In the genomic region with DNA sequence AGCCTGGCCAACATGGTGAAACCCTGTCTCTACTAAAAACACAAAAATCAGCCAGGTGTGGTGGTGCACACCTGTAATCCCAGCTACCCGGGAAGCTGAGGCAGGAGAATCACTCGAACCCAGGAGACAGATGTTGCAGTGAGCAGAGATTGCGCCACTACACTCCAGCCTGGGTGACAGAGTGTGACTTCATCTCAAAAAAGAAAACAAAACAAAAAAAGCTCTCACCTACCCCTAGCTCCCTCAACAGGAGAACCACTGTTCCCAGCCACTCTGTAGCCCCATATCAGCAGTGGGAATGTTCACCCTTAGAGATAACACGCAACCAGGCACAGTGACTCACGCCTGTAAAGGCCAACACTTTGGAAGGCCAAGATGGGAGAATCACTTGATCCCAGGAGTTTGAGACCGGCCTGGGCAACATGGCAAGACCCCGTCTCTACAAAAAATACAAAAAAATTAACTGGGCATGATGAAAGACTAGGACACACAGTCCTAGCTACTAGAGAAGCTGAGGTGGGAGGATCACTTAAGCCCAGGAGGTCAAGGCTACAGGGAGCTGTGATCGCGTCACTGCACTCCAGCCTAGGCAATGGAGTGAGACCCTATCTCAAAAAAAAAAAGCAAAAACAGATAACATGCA, we compare ENCODE assay signal across 22 cellular contexts. TPM values are rescaled to one million over a fixed set of nuclear protein-coding genes. Genes with fewer than 3 reads are reported as not detected.
A peak's percentile ranks its signal among the peaks of the same experiment; 100 is the strongest.
DNase-seq lines count a peak whose midpoint lies in the region; ATAC-seq and TF ChIP-seq lines count a peak whose summit lies in the region.
"Had no signal": no experiment of that assay in that cellular context is flagged by ENCODE, and none has a peak within 500 bp of the region (broad histone marks: within the 10 kb centered on the region; RNA-seq: fewer than 3 reads in every experiment).

No MANE protein-coding gene starts in this region.

- H2AFZ ChIP-seq in SK-N-SH (ENCODE audit: low read depth), result no peak overlapping the region

- peak overlapping the region; percentile 3 for H3K27ac Mint-ChIP-seq in activated naive CD4-positive, alpha-beta T cell treated with anti-CD3 and anti-CD28 coated beads, Interleukin-2, amount 50 U/mL, for 24 hours
- H3K27ac Mint-ChIP-seq in activated B cell treated with CpG ODN at 0.5 μM for 24 hours (peak overlapping the region; percentile 67), immature natural killer cell (peak overlapping the region in 5 of 6 donors; percentile 26 to 86 (median 82))
- peak overlapping the region; percentile 86 for H3K27ac Mint-ChIP-seq in stimulated activated naive B cell treated with anti-CD40 and anti-IgM and Interleukin-4, amounts not matched to agents 10 μg/mL and 1 μg/mL and 100 μg/mL, for 72 hours

- peaks cover 7% of the 10 kb centered on the region for H3K36me3 Mint-ChIP-seq in activated naive CD4-positive, alpha-beta T cell treated with anti-CD3 and anti-CD28 coated beads, Interleukin-2, amount 50 U/mL, for 24 hours
- H3K36me3 Mint-ChIP-seq in activated B cell treated with CpG ODN at 0.5 μM for 24 hours (ENCODE audit: low read depth), result peaks cover 54% of the 10 kb centered on the region
- peaks cover 18 to 24% (median 20%) of the 10 kb centered on the region in 3 donors for H3K36me3 Mint-ChIP-seq in immature natural killer cell
- peaks cover 78 to 89% of the 10 kb centered on the region in 2 donors for H3K36me3 Mint-ChIP-seq in stimulated activated naive B cell treated with anti-CD40 and anti-IgM and Interleukin-4, amounts not matched to agents 10 μg/mL and 1 μg/mL and 100 μg/mL, for 72 hours

- H3K27me3 Mint-ChIP-seq in activated naive CD4-positive, alpha-beta T cell treated with anti-CD3 and anti-CD28 coated beads, Interleukin-2, amount 50 U/mL, for 24 hours, result no peaks in the 10 kb centered on the region
- no peaks in the 10 kb centered on the region for H3K27me3 Mint-ChIP-seq in activated B cell treated with CpG ODN at 0.5 μM for 24 hours
- H3K27me3 Mint-ChIP-seq in immature natural killer cell (ENCODE audit: low read depth in 3 of 3), result peaks cover 12 to 31% (median 22%) of the 10 kb centered on the region in 3 donors
- no peaks in the 10 kb centered on the region for H3K27me3 Mint-ChIP-seq in stimulated activated naive B cell treated with anti-CD40 and anti-IgM and Interleukin-4, amounts not matched to agents 10 μg/mL and 1 μg/mL and 100 μg/mL, for 72 hours

- TF ChIP-seq EP300 in SK-N-SH (IDR thresholded peaks at IDR 0.05; ENCODE audit: borderline replicate concordance in 1 of 2, low read depth in 1 of 2, low read length in 1 of 2), result no peak

- H3K9me2 ChIP-seq in SK-N-SH, result no peaks in the 10 kb centered on the region

- H3K4me1 ChIP-seq in SK-N-SH (ENCODE audit: control insufficient read depth in 1 of 2, insufficient read depth in 2 of 2, low read depth in 1 of 2, low read length in 1 of 2), result no peaks in the 10 kb centered on the region; a peak in 1 of 4 replicates

- WGBS in SK-N-SH (ENCODE audit: low lambda C conversion rate), result 82% methylated on average over 9 of the region's 9 CpGs

- no peak overlapping the region for H3K4me2 ChIP-seq in SK-N-SH
- H3K4me2 ChIP-seq: smooth muscle cell had no signal

- no peak for TF ChIP-seq RAD21 in SK-N-SH (IDR thresholded peaks at IDR 0.05; ENCODE audit: low read length)

- H3F3A ChIP-seq in SK-N-SH (replicated peaks; ENCODE audit: insufficient read depth), result no peaks in the 10 kb centered on the region

- intact Hi-C loops in activated B cell treated with CpG ODN at 0.5 μM for 24 hours (cut with micrococcal nuclease), result no loop called here

- H3K4me1 Mint-ChIP-seq in activated naive CD4-positive, alpha-beta T cell treated with anti-CD3 and anti-CD28 coated beads, Interleukin-2, amount 50 U/mL, for 24 hours, result peaks cover 72% of the 10 kb centered on the region
- H3K4me1 Mint-ChIP-seq in activated B cell treated with CpG ODN at 0.5 μM for 24 hours, result peaks cover 81% of the 10 kb centered on the region
- H3K4me1 Mint-ChIP-seq in immature natural killer cell, result peaks cover 68 to 80% of the 10 kb centered on the region in 2 donors
- H3K4me1 Mint-ChIP-seq in stimulated activated naive B cell treated with anti-CD40 and anti-IgM and Interleukin-4, amounts not matched to agents 10 μg/mL and 1 μg/mL and 100 μg/mL, for 72 hours, result peaks cover 65 to 88% of the 10 kb centered on the region in 2 donors

- TF ChIP-seq CTCF in activated B cell treated with CpG ODN at 0.5 μM for 24 hours (IDR thresholded peaks at IDR 0.05), result no peak
- no peak for TF ChIP-seq CTCF in SK-N-SH (IDR thresholded peaks at IDR 0.05)

- H3K27me3 ChIP-seq in SK-N-SH (ENCODE audit: insufficient read depth), result no peaks in the 10 kb centered on the region; the same call in none of the 2 replicates

- H3K9me3 Mint-ChIP-seq in activated naive CD4-positive, alpha-beta T cell treated with anti-CD3 and anti-CD28 coated beads, Interleukin-2, amount 50 U/mL, for 24 hours, result no peaks in the 10 kb centered on the region
- H3K9me3 Mint-ChIP-seq in activated B cell treated with CpG ODN at 0.5 μM for 24 hours, result no peaks in the 10 kb centered on the region
- H3K9me3 Mint-ChIP-seq in immature natural killer cell, result no peaks in the 10 kb centered on the region
- H3K9me3 Mint-ChIP-seq in stimulated activated naive B cell treated with anti-CD40 and anti-IgM and Interleukin-4, amounts not matched to agents 10 μg/mL and 1 μg/mL and 100 μg/mL, for 72 hours, result no peaks in the 10 kb centered on the region
- H3K9me3 Mint-ChIP-seq: nephron had no signal

- no peak overlapping the region for H3K9ac ChIP-seq in SK-N-SH

- no peaks in the 10 kb centered on the region for H3K9me3 ChIP-seq in SK-N-SH
- H3K9me3 ChIP-seq: Caco-2, esophagus muscularis mucosa had no signal

- ATAC-seq in activated B cell treated with CpG ODN at 0.5 μM for 24 hours (ENCODE audit: low read depth) (no peak), HG03095 (IDR thresholded peaks at IDR 0.05; ENCODE audit: unreplicated experiment) (no peak)
- ATAC-seq in stimulated activated naive B cell treated with anti-CD40 and anti-IgM and Interleukin-4, amounts not matched to agents 10 μg/mL and 1 μg/mL and 100 μg/mL, for 72 hours (replicated peaks), result no peak

- no peaks in the 10 kb centered on the region for H4K20me1 ChIP-seq in SK-N-SH (ENCODE audit: insufficient read depth)

- CTCF ChIA-PET in activated B cell treated with CpG ODN at 0.5 μM for 24 hours (lab: Charles Lee), result interaction anchor here (1.0 to 15.7 kb wide), 6 partner anchors 9 to 50 kb away, joined by 3 to 220 read pairs (median 6); no protein-coding TSS in a partner anchor
- CTCF ChIA-PET in SK-N-SH (lab: Yijun Ruan, JAX), result interaction anchor here (0.9 to 6.3 kb wide), 19 partner anchors 8 to 715 kb away, joined by 3 to 73 read pairs (median 9); a partner anchor contains a TSS

- no peak overlapping the region for H3K27ac ChIP-seq in SK-N-SH (ENCODE audit: low read depth in 2 of 2, low read length in 1 of 2)
- H3K27ac ChIP-seq: esophagus muscularis mucosa, RWPE1 had no signal

- no peak for DNase-seq in activated naive CD4-positive, alpha-beta T cell treated with anti-CD3 and anti-CD28 coated beads, Interleukin-2, amount 50 U/mL, for 16 hours
- no peak for DNase-seq in activated B cell treated with CpG ODN at 0.5 μM for 24 hours
- DNase-seq in immature natural killer cell, result no peak
- no peak for DNase-seq in stimulated activated naive B cell treated with anti-CD40 and anti-IgM and Interleukin-4, amounts not matched to agents 10 μg/mL and 1 μg/mL and 100 μg/mL, for 72 hours
- DNase-seq in SK-N-SH, result no peak
- DNase-seq in NCI-H748 (lab: John Stamatoyannopoulos, UW; ENCODE audit: unreplicated experiment), result no peak
- DNase-seq: activated effector memory CD4-positive, alpha-beta T cell treated with Interleukin-2 at 50 U/mL for 16 hours; aorta; Caco-2; effector CD4-positive, alpha-beta T cell; mesenchymal stem cell; NCI-H2029 treated with DMSO at 0.1 percent for 48 hours; stimulated activated CD4-positive, alpha-beta T cell treated with anti-CD3 and anti-CD28 coated beads, Interleukin-4, amount 100 ng/mL, for 24 hours had no signal

- POLR2A ChIA-PET in activated B cell treated with CpG ODN at 0.5 μM for 24 hours (lab: Charles Lee), result interaction anchor here (0.6 to 48.2 kb wide), 6 partner anchors 4 to 44 kb away, joined by 3 to 2404 read pairs (median 531); a partner anchor contains a TSS
- POLR2A ChIA-PET in SK-N-SH (lab: Yijun Ruan, JAX), result no interaction called here

- no peaks in the 10 kb centered on the region for H3K36me3 ChIP-seq in SK-N-SH (replicated peaks in 1 of 2; ENCODE audit: control insufficient read depth in 1 of 2, insufficient read depth in 2 of 2, low read length in 1 of 2)
- H3K36me3 ChIP-seq: esophagus muscularis mucosa had no signal

- H3K4me3 Mint-ChIP-seq in activated naive CD4-positive, alpha-beta T cell treated with anti-CD3 and anti-CD28 coated beads, Interleukin-2, amount 50 U/mL, for 24 hours, result peak overlapping the region; percentile 39
- no peak overlapping the region for H3K4me3 Mint-ChIP-seq in activated B cell treated with CpG ODN at 0.5 μM for 24 hours
- H3K4me3 Mint-ChIP-seq in immature natural killer cell, result peak overlapping the region in 4 of 5 donors; percentile 30 to 41 (median 38)
- H3K4me3 Mint-ChIP-seq in stimulated activated naive B cell treated with anti-CD40 and anti-IgM and Interleukin-4, amounts not matched to agents 10 μg/mL and 1 μg/mL and 100 μg/mL, for 72 hours, result peak overlapping the region; percentile 58 to 60
- H3K4me3 Mint-ChIP-seq: nephron had no signal

- H3K4me3 ChIP-seq in SK-N-SH (ENCODE audit: low read depth in 2 of 2, low read length in 1 of 2), result no peak overlapping the region
- H3K4me3 ChIP-seq: esophagus muscularis mucosa, smooth muscle cell had no signal

- H3K79me2 ChIP-seq in SK-N-SH (ENCODE audit: insufficient read depth), result no peaks in the 10 kb centered on the region

RNA-seq across cellular contexts. Expression of a gene that starts 5.4 kb away (rescaled TPM):
- 166 and 181 TPM in 2 replicates for total RNA-seq in activated B cell treated with CpG ODN at 0.5 μM for 24 hours
- 100 to 1,000 TPM in 1 of 3 donors, 10 to 100 TPM in 2; 55.2 to 170 (median 58.2) TPM for polyA plus RNA-seq in immature natural killer cell
- 0.15 and 0.18 TPM in 2 replicates for polyA plus RNA-seq in SK-N-SH (2012; rRNA removed)
- 0.01 TPM in 1 of 2 replicates, not detected in the other for polyA plus RNA-seq in SK-N-SH (2012; cell fraction: cytosol; rRNA removed)
- polyA plus RNA-seq in SK-N-SH (2012; cell fraction: nucleus; rRNA removed), result 0.04 and 0.11 TPM in 2 replicates
- total RNA-seq: Caco-2, Daoy had no signal

RNA-seq across cellular contexts. Expression of a gene that starts 7.4 kb away (rescaled TPM):
- total RNA-seq in activated B cell treated with CpG ODN at 0.5 μM for 24 hours, result 746 and 896 TPM in 2 replicates
- 100 to 1,000 TPM; 194 to 262 (median 203) TPM for polyA plus RNA-seq in immature natural killer cell
- 3.8 and 5.5 TPM in 2 replicates for polyA plus RNA-seq in SK-N-SH (2012; rRNA removed)
- polyA plus RNA-seq in SK-N-SH (2012; cell fraction: cytosol; rRNA removed), result 1.9 and 2.8 TPM in 2 replicates
- polyA plus RNA-seq in SK-N-SH (2012; cell fraction: nucleus; rRNA removed), result 15.2 and 17.5 TPM in 2 replicates

RNA-seq across cellular contexts. Expression of a gene that starts 10.2 kb away (rescaled TPM):
- total RNA-seq in activated B cell treated with CpG ODN at 0.5 μM for 24 hours, result 5.2 and 7.1 TPM in 2 replicates
- not detected for polyA plus RNA-seq in immature natural killer cell
- polyA plus RNA-seq in SK-N-SH (2012; rRNA removed), result not detected in 2 replicates
- polyA plus RNA-seq in SK-N-SH (2012; cell fraction: cytosol; rRNA removed), result not detected in 2 replicates
- polyA plus RNA-seq in SK-N-SH (2012; cell fraction: nucleus; rRNA removed), result not detected in 2 replicates
- total RNA-seq: aorta, Caco-2, Daoy, esophagus muscularis mucosa, NCI-H460, pulmonary artery endothelial cell, smooth muscle cell had no signal

RNA-seq across cellular contexts. Expression of a gene that starts 32.4 kb away (rescaled TPM):
- total RNA-seq in activated B cell treated with CpG ODN at 0.5 μM for 24 hours, result 636 and 647 TPM in 2 replicates
- polyA plus RNA-seq in immature natural killer cell (100 to 1,000 TPM; 113 to 230 (median 132) TPM), SK-N-SH (2012; rRNA removed) (160 and 181 TPM in 2 replicates)
- polyA plus RNA-seq in SK-N-SH (2012; cell fraction: cytosol; rRNA removed), result 76.9 and 109 TPM in 2 replicates
- polyA plus RNA-seq in SK-N-SH (2012; cell fraction: nucleus; rRNA removed), result 103 and 110 TPM in 2 replicates

RNA-seq across cellular contexts. Expression of a gene that starts 50.9 kb away (rescaled TPM):
- 3.8 TPM in 2 replicates for total RNA-seq in activated B cell treated with CpG ODN at 0.5 μM for 24 hours
- 10 to 100 TPM; 11.3 to 19.7 (median 13.1) TPM for polyA plus RNA-seq in immature natural killer cell
- 70.7 and 112 TPM in 2 replicates for polyA plus RNA-seq in SK-N-SH (2012; rRNA removed)
- 42.3 and 61.2 TPM in 2 replicates for polyA plus RNA-seq in SK-N-SH (2012; cell fraction: cytosol; rRNA removed)
- 46.5 and 61.3 TPM in 2 replicates for polyA plus RNA-seq in SK-N-SH (2012; cell fraction: nucleus; rRNA removed)

Comparison
In these comparisons a context has a peak if more than half of its experiments do, and no peak if none do; other contexts are left out.
1. H3K27ac Mint-ChIP-seq: peak in every context shown above with its lines; median percentile 86 in stimulated activated naive B cell treated with anti-CD40 and anti-IgM and Interleukin-4, amounts not matched to agents 10 μg/mL and 1 μg/mL and 100 μg/mL, for 72 hours; 82 in immature natural killer cell; 67 in activated B cell treated with CpG ODN at 0.5 μM for 24 hours; 3 in activated naive CD4-positive, alpha-beta T cell treated with anti-CD3 and anti-CD28 coated beads, Interleukin-2, amount 50 U/mL, for 24 hours.
2. RNA of a gene that starts 5.4 kb away (polyA plus RNA-seq): 55.2 to 170 TPM in immature natural killer cell; 0.01 to 0.18 TPM in SK-N-SH; every median in the first group is over 10 times any median in the second.
3. RNA of a gene that starts 7.4 kb away (polyA plus RNA-seq): 194 to 262 TPM in immature natural killer cell; 1.9 to 17.5 TPM in SK-N-SH; every median in the first group is over 10 times any median in the second.